10 cellular contexts compared by ENCODE assay signal in the genomic region with DNA sequence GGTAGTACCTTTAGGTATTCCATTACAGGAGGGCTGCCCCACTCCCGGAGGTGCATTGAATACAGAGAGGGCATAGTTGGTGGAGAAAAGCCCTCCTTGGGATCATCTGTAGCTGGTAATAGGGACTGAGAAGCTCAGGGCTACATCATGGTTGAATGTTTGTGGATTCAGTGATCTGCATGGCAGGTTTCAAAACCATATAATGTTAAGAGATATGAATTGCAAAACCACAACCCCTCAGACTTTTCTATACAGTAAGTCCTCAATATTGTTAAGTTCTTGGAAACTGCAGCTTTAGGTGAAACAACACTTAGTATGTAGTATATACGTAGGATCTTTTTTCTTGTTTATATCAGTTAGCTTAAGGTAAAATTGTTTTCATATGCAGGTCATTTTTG. TPM values are rescaled to one million over a fixed set of nuclear protein-coding genes. Genes with fewer than 3 reads are reported as not detected.
DNase-seq lines count a peak whose midpoint lies in the region; ATAC-seq, FAIRE-seq and TF ChIP-seq lines count a peak whose summit lies in the region.
"Had no signal": no experiment of that assay in that cellular context is flagged by ENCODE, and none has a peak within 500 bp of the region (broad histone marks: within the 10 kb centered on the region; RNA-seq: fewer than 3 reads in every experiment).

No MANE protein-coding gene starts in this region.

- H3K36me3 ChIP-seq in BLaER1 treated with 17β-estradiol and CSF1 and Interleukin-3, amounts not matched to agents 10 nM and 100 nM, result peaks cover 8 to 63% (median 35%) of the 10 kb centered on the region in 11 experiments; a peak in 20 of 22 replicates
- H3K36me3 ChIP-seq in RWPE2 (ENCODE audit: low read depth) (no peaks in the 10 kb centered on the region), kidney (ENCODE audit: control insufficient read depth in 1 of 2, insufficient read depth in 2 of 2, low read length in 2 of 2) (no peaks in the 10 kb centered on the region), tibial artery (no peaks in the 10 kb centered on the region)

- FAIRE-seq in kidney (lab: Jason Lieb, UNC), result no peak

- H3K27me3 ChIP-seq in BLaER1 treated with 17β-estradiol and CSF1 and Interleukin-3, amounts not matched to agents 10 nM and 100 nM, result no peaks in the 10 kb centered on the region
- H3K27me3 ChIP-seq in RWPE2 (ENCODE audit: insufficient read depth, poor library complexity, severe bottlenecking) (no peaks in the 10 kb centered on the region), tibial artery (no peaks in the 10 kb centered on the region)

- H3K4me2 ChIP-seq in BLaER1 treated with 17β-estradiol and CSF1 and Interleukin-3, amounts not matched to agents 10 nM and 100 nM, result peak overlapping the region in 6 of 11 experiments; percentile 14 to 38 (median 29); a peak in 5 of 22 replicates

- peak; percentile 33 for ATAC-seq in GM19035 (IDR thresholded peaks at IDR 0.05; ENCODE audit: unreplicated experiment)
- ATAC-seq in HG02884 (IDR thresholded peaks at IDR 0.05; ENCODE audit: unreplicated experiment), result peak; percentile 51
- ATAC-seq in RWPE2 (ENCODE audit: low read depth), result no peak

- H3K4me1 ChIP-seq in BLaER1 treated with 17β-estradiol and CSF1 and Interleukin-3, amounts not matched to agents 10 nM and 100 nM, result peaks cover 7 to 27% (median 16%) of the 10 kb centered on the region in 10 experiments; a peak in 15 of 20 replicates
- H3K4me1 ChIP-seq in RWPE2 (ENCODE audit: insufficient read depth, poor library complexity, severe bottlenecking), result peaks cover 27% of the 10 kb centered on the region
- H3K4me1 ChIP-seq in kidney (ENCODE audit: control insufficient read depth in 1 of 2, insufficient read depth in 1 of 2, low read depth in 1 of 2, low read length in 2 of 2), result peaks cover 14 to 20% of the 10 kb centered on the region in 2 donors
- H3K4me1 ChIP-seq in tibial artery, result peaks cover 0 to 28% (median 11%) of the 10 kb centered on the region in 4 donors

- peaks cover 0 to 15% (median 7%) of the 10 kb centered on the region in 11 experiments; a peak in 11 of 22 replicates for H3K9me3 ChIP-seq in BLaER1 treated with 17β-estradiol and CSF1 and Interleukin-3, amounts not matched to agents 10 nM and 100 nM (replicated peaks in 1 of 11)
- H3K9me3 ChIP-seq in RWPE2 (ENCODE audit: severe bottlenecking) (no peaks in the 10 kb centered on the region), kidney (ENCODE audit: control insufficient read depth in 1 of 2, low read length in 2 of 2) (no peaks in the 10 kb centered on the region), tibial artery (no peaks in the 10 kb centered on the region)

- intact Hi-C loops in kidney (cut with DNase I), result no loop called here
- intact Hi-C loops in tibial artery (cut with DNase I; ENCODE audit: low total_unique reads), result no loop called here

- H3K9ac ChIP-seq in BLaER1 treated with 17β-estradiol and CSF1 and Interleukin-3, amounts not matched to agents 10 nM and 100 nM, result no peak overlapping the region
- H3K9ac ChIP-seq in kidney (ENCODE audit: low read length in 2 of 2), result no peak overlapping the region

- TF ChIP-seq CTCF in RWPE2 (IDR thresholded peaks at IDR 0.05; ENCODE audit: poor library complexity, severe bottlenecking) (no peak), kidney (IDR thresholded peaks at IDR 0.05; ENCODE audit: borderline replicate concordance, extremely low read depth, insufficient read depth) (no peak), tibial artery (IDR thresholded peaks at IDR 0.05) (no peak)

- peaks cover 0 to 58% (median 36%) of the 10 kb centered on the region in 11 experiments; a peak in 17 of 22 replicates for H4K20me1 ChIP-seq in BLaER1 treated with 17β-estradiol and CSF1 and Interleukin-3, amounts not matched to agents 10 nM and 100 nM

- H3K27ac ChIP-seq in BLaER1 treated with 17β-estradiol and CSF1 and Interleukin-3, amounts not matched to agents 10 nM and 100 nM, result no peak overlapping the region
- H3K27ac ChIP-seq in RWPE2 (ENCODE audit: poor library complexity, severe bottlenecking) (peak overlapping the region; percentile 36), kidney (ENCODE audit: low read depth in 2 of 2, low read length in 2 of 2) (no peak overlapping the region), tibial artery (no peak overlapping the region)

- H3K4me3 ChIP-seq in BLaER1 treated with 17β-estradiol and CSF1 and Interleukin-3, amounts not matched to agents 10 nM and 100 nM, result no peak overlapping the region
- H3K4me3 ChIP-seq in RWPE2 (ENCODE audit: severe bottlenecking), result no peak overlapping the region
- no peak overlapping the region for H3K4me3 ChIP-seq in kidney (ENCODE audit: low read length in 2 of 2)
- no peak overlapping the region for H3K4me3 ChIP-seq in tibial artery

- DNase-seq in RWPE2 (ENCODE audit: low spot score) (no peak), kidney (no peak), NOMO-1 treated with DMSO at 0.1 percent for 48 hours (lab: John Stamatoyannopoulos, UW; ENCODE audit: unreplicated experiment) (no peak), HPDE6-E6E7 (ENCODE audit: extremely low spot score) (no peak), tibial artery (no peak)
- DNase-seq: effector CD4-positive, alpha-beta T cell; NCI-H1105 treated with DMSO at 0.1 percent for 48 hours had no signal

RNA-seq across cellular contexts. Expression of a gene that starts 11.3 kb away (rescaled TPM):
- 114 TPM for total RNA-seq in kidney
- polyA plus RNA-seq in kidney (ENCODE audit: insufficient read depth, low read depth, low replicate concordance), result 3.3 TPM
